In genomic region chr3:172268896-172269295, GRCh38 we compare ENCODE assay signal across 32 cellular contexts.
"Had no signal": no experiment of that assay in that cellular context is flagged by ENCODE, and none has a peak within 500 bp of the region (broad histone marks: within the 10 kb centered on the region; RNA-seq: fewer than 3 reads in every experiment).

No MANE protein-coding gene starts in this region.

- H3K9me3 Mint-ChIP-seq: activated CD4-positive, alpha-beta memory T cell treated with anti-CD3 and anti-CD28 coated beads, Interleukin-2, amount 10 ng/mL, durations not matched to agents 7 days and 5 days; activated CD4-positive, alpha-beta T cell treated with anti-CD3 and anti-CD28 coated beads, Interleukin-2, amount 10 ng/mL, durations not matched to agents 7 days and 5 days; activated naive CD4-positive, alpha-beta T cell treated with anti-CD3 and anti-CD28 coated beads, Interleukin-2, amount 50 U/mL, for 72 hours; activated T-cell treated with anti-CD3 and anti-CD28 coated beads, Interleukin-2, amount 50 U/mL, for 4 hours; activated T-helper 17 cell treated with anti-CD3 and anti-CD28 coated beads, Interleukin-2, amount 50 U/mL, for 72 hours; central memory CD8-positive, alpha-beta T cell; natural killer cell treated with Interleukin-12 subunit alpha and Interleukin-12 subunit beta and Interleukin-15 and Interleukin-18, amount 100 ng/mL, for 72 hours; stimulated activated effector memory CD8-positive, alpha-beta T cell treated with anti-CD3 and anti-CD28 coated beads, Interleukin-12 subunit alpha, Interleukin-12 subunit beta, amount 100 ng/mL, for 72 hours had no signal

- H3K27ac Mint-ChIP-seq: activated CD4-positive, alpha-beta memory T cell treated with anti-CD3 and anti-CD28 coated beads, Interleukin-2, amount 10 ng/mL, durations not matched to agents 7 days and 5 days; activated CD4-positive, alpha-beta T cell treated with anti-CD3 and anti-CD28 coated beads, Interleukin-2, amount 10 ng/mL, durations not matched to agents 7 days and 5 days; activated naive CD4-positive, alpha-beta T cell treated with anti-CD3 and anti-CD28 coated beads, Interleukin-2, amount 50 U/mL, for 72 hours; activated T-helper 17 cell treated with anti-CD3 and anti-CD28 coated beads, Interleukin-2, amount 50 U/mL, for 72 hours; stimulated activated effector memory CD8-positive, alpha-beta T cell treated with anti-CD3 and anti-CD28 coated beads, Interleukin-12 subunit alpha, Interleukin-12 subunit beta, amount 100 ng/mL, for 72 hours; WTC11 had no signal

- H3K4me1 Mint-ChIP-seq: activated CD4-positive, alpha-beta memory T cell treated with anti-CD3 and anti-CD28 coated beads, Interleukin-2, amount 10 ng/mL, durations not matched to agents 7 days and 5 days; activated CD4-positive, alpha-beta T cell treated with anti-CD3 and anti-CD28 coated beads, Interleukin-2, amount 10 ng/mL, durations not matched to agents 7 days and 5 days; activated T-helper 17 cell treated with anti-CD3 and anti-CD28 coated beads, Interleukin-2, amount 50 U/mL, for 72 hours; central memory CD8-positive, alpha-beta T cell; stimulated activated effector memory CD8-positive, alpha-beta T cell treated with anti-CD3 and anti-CD28 coated beads, Interleukin-12 subunit alpha, Interleukin-12 subunit beta, amount 100 ng/mL, for 72 hours had no signal

- H3K9me3 ChIP-seq: colonic mucosa, lower lobe of right lung, mucosa of descending colon, right lobe of liver, stomach, suprapubic skin, tibial artery, upper lobe of right lung had no signal

- H3K4me1 ChIP-seq: colonic mucosa, right lobe of liver had no signal

- H3K27me3 Mint-ChIP-seq: activated CD4-positive, alpha-beta memory T cell treated with anti-CD3 and anti-CD28 coated beads, Interleukin-2, amount 10 ng/mL, durations not matched to agents 7 days and 5 days; activated CD4-positive, alpha-beta T cell treated with anti-CD3 and anti-CD28 coated beads, Interleukin-2, amount 10 ng/mL, durations not matched to agents 7 days and 5 days; activated T-helper 17 cell treated with anti-CD3 and anti-CD28 coated beads, Interleukin-2, amount 50 U/mL, for 72 hours; central memory CD8-positive, alpha-beta T cell; natural killer cell treated with Interleukin-12 subunit alpha and Interleukin-12 subunit beta and Interleukin-15 and Interleukin-18, amount 100 ng/mL, for 72 hours had no signal

- H3K4me3 Mint-ChIP-seq: activated CD4-positive, alpha-beta memory T cell treated with anti-CD3 and anti-CD28 coated beads, Interleukin-2, amount 10 ng/mL, durations not matched to agents 7 days and 5 days; activated CD4-positive, alpha-beta T cell treated with anti-CD3 and anti-CD28 coated beads, Interleukin-2, amount 10 ng/mL, durations not matched to agents 7 days and 5 days; activated T-cell treated with anti-CD3 and anti-CD28 coated beads, Interleukin-2, amount 50 U/mL, for 4 hours; activated T-helper 17 cell treated with anti-CD3 and anti-CD28 coated beads, Interleukin-2, amount 50 U/mL, for 72 hours; central memory CD8-positive, alpha-beta T cell; natural killer cell treated with Interleukin-12 subunit alpha and Interleukin-12 subunit beta and Interleukin-15 and Interleukin-18, amount 100 ng/mL, for 72 hours; stimulated activated effector memory CD8-positive, alpha-beta T cell treated with anti-CD3 and anti-CD28 coated beads, Interleukin-12 subunit alpha, Interleukin-12 subunit beta, amount 100 ng/mL, for 72 hours; WTC11 had no signal

- ATAC-seq: activated naive CD4-positive, alpha-beta T cell treated with anti-CD3 and anti-CD28 coated beads, Interleukin-2, amount 50 U/mL, for 72 hours; activated T-cell treated with anti-CD3 and anti-CD28 coated beads, Interleukin-2, amount 50 U/mL, for 4 hours; activated T-helper 17 cell treated with anti-CD3 and anti-CD28 coated beads, Interleukin-2, amount 50 U/mL, for 72 hours; left lobe of liver; lower lobe of right lung; mucosa of descending colon; natural killer cell treated with Interleukin-12 subunit alpha and Interleukin-12 subunit beta and Interleukin-15 and Interleukin-18, amount 100 ng/mL, for 72 hours; right lobe of liver; stimulated activated effector memory CD8-positive, alpha-beta T cell treated with anti-CD3 and anti-CD28 coated beads, Interleukin-12 subunit alpha, Interleukin-12 subunit beta, amount 100 ng/mL, for 72 hours; upper lobe of right lung; WTC11 had no signal

- H3K4me3 ChIP-seq: colonic mucosa, lower lobe of right lung, mucosa of descending colon, right lobe of liver, skin epidermis, stomach, suprapubic skin, tibial artery, upper lobe of right lung had no signal

- H3K27me3 ChIP-seq: brain microvascular endothelial cell, colonic mucosa, right lobe of liver, stomach, suprapubic skin, tibial artery, upper lobe of right lung had no signal

- DNase-seq: activated CD4-positive, alpha-beta memory T cell treated with anti-CD3 and anti-CD28 coated beads, Interleukin-2, amount 10 ng/mL, durations not matched to agents 7 days and 5 days; activated CD4-positive, alpha-beta T cell treated with anti-CD3 and anti-CD28 coated beads for 1 hour; activated CD4-positive, alpha-beta T cell treated with anti-CD3 and anti-CD28 coated beads, Interleukin-2, amount 10 ng/mL, durations not matched to agents 7 days and 5 days; activated CD8-positive, alpha-beta memory T cell treated with anti-CD3 and anti-CD28 coated beads, Interleukin-2, amount 50 U/mL, for 48 hours; activated gamma-delta T cell treated with Interleukin-2 at 50 U/mL for 16 hours; activated T-cell treated with anti-CD3 and anti-CD28 coated beads, Interleukin-2, amount 50 U/mL, for 4 hours; brain microvascular endothelial cell; colonic mucosa; effector CD8-positive, alpha-beta T cell; foreskin fibroblast; head of caudate nucleus; hippocampal formation; lower lobe of right lung; mesendoderm; mucosa of descending colon; posterior cingulate gyrus; right lobe of liver; stimulated activated CD4-positive, alpha-beta T cell treated with anti-CD3 and anti-CD28 coated beads, Interleukin-4, amount 100 ng/mL, for 24 hours; stomach; T-helper 2 cell; tibial artery; upper lobe of right lung had no signal

- H3K27ac ChIP-seq: brain microvascular endothelial cell, colonic mucosa, epithelial cell of prostate, lower lobe of right lung, right lobe of liver, suprapubic skin, upper lobe of right lung had no signal
